20 cellular contexts compared by ENCODE assay signal in the genomic region with DNA sequence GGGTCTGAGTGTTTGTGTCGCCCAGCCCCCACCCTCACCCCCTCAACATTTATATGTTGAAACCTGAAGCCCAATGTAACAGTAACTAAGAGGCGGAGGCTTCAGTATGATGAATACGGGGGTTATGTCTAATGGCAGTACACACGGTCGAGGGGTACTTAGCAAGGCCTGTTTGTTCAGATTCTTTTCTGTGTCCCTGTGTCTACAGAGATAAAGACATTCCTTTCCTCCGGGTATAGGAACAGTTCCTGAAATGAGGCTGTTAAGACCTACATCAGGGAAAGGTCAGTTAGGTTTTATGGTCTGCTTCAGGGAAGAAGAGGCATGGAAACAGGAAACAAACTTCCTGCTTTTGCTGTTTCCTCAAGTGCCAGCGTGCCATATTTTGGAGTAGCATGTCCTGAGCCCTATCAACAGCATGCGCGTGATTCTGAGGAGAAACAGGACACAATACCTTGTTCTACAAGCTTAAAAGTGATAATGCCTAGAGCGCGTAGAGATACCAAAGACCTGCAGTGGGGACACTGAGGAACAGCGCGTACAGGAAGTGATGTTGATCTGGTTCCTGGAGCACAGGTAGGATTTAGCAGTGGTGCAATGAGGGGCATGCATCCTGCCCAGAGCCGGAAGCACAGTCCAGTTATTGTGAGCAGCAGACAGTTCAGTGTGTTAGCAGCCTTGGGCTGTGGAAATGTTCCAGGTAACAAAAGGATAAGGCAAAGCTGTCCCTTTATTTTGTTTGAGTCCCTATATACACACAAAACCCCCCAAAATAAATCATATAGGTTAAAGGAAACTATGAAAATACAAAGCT. TPM values are rescaled to one million over a fixed set of nuclear protein-coding genes. Genes with fewer than 3 reads are reported as not detected.
DNase-seq lines count a peak whose midpoint lies in the region; ATAC-seq, FAIRE-seq and TF ChIP-seq lines count a peak whose summit lies in the region.
"Had no signal": no experiment of that assay in that cellular context is flagged by ENCODE, and none has a peak within 500 bp of the region (broad histone marks: within the 10 kb centered on the region; RNA-seq: fewer than 3 reads in every experiment).

No MANE protein-coding gene starts in this region.

- CTCF ChIA-PET in A549 (lab: Yijun Ruan, JAX) (interaction anchor here (1.0 to 1.5 kb wide), 3 partner anchors 9 to 211 kb away, joined by 3 to 5 read pairs (median 4); no protein-coding TSS in a partner anchor), HepG2 (lab: Yijun Ruan, JAX; ENCODE audit: low intra/inter-chr PET ratio, low total read pairs) (no interaction called here)

- in situ Hi-C loops in HepG2 (cut with HindIII; ENCODE audit: extremely low pct_ligation_motif_present, low pct_unique_long_range_greater_than_20kb) = no loop called here

- TF ChIP-seq RAD21 in A549 (conservative IDR thresholded peaks at IDR 0.05 in 1 of 2, IDR thresholded peaks at IDR 0.05 in 1 of 2) (no peak), HepG2 (CRISPR knock-in tag; IDR thresholded peaks at IDR 0.05) (no peak)

- H3K4me3 ChIP-seq in A549 (no peak overlapping the region), HUES64 (ENCODE audit: low read length) (no peak overlapping the region), endodermal cell (ENCODE audit: low read length) (no peak overlapping the region), HepG2 (replicated peaks in 1 of 3; ENCODE audit: insufficient read depth in 1 of 3, low read depth in 2 of 3, low read length in 3 of 3) (no peak overlapping the region)
- H3K4me3 ChIP-seq: adrenal gland, prostate gland had no signal

- intact Hi-C loops in HepG2 (cut with micrococcal nuclease; ENCODE audit: unreplicated experiment) = no loop called here

- H3K9me3 ChIP-seq in A549 (no peaks in the 10 kb centered on the region), HUES64 (ENCODE audit: insufficient read depth, low read depth, low read length) (no peaks in the 10 kb centered on the region), endodermal cell (ENCODE audit: control insufficient read depth, low read length) (no peaks in the 10 kb centered on the region), HepG2 (ENCODE audit: low read length) (no peaks in the 10 kb centered on the region)
- H3K9me3 ChIP-seq: adrenal gland, prostate gland had no signal

- no peak for TF ChIP-seq CTCF in A549 (IDR thresholded peaks at IDR 0.05)
- no peak for TF ChIP-seq CTCF in endodermal cell (conservative IDR thresholded peaks at IDR 0.05)
- TF ChIP-seq CTCF in HepG2 (CRISPR knock-in tag; IDR thresholded peaks at IDR 0.05) = no peak

- H3K4me1 ChIP-seq in A549 (peaks cover 58% of the 10 kb centered on the region), HUES64 (ENCODE audit: insufficient read depth, low read length) (peaks cover 51% of the 10 kb centered on the region), endodermal cell (ENCODE audit: control insufficient read depth, insufficient read depth, low read length) (peaks cover 21% of the 10 kb centered on the region), HepG2 (ENCODE audit: insufficient read depth, low read length) (peaks cover 34% of the 10 kb centered on the region)
- H3K4me1 ChIP-seq: adrenal gland, prostate gland had no signal

- ATAC-seq in A549 = peak in 1 of 2 experiments; percentile 33; a peak in 2 of 6 replicates
- ATAC-seq in HepG2 = peak; percentile 62
- no peak for ATAC-seq in HG02623 (IDR thresholded peaks at IDR 0.05; ENCODE audit: unreplicated experiment)
- no peak for ATAC-seq in HG03354 (IDR thresholded peaks at IDR 0.05; ENCODE audit: poor library complexity, severe bottlenecking, unreplicated experiment)
- ATAC-seq: PC-3 had no signal

- H3K9ac ChIP-seq in HUES64 (ENCODE audit: low read depth, low read length) (peak overlapping the region; percentile 43; the same call in 1 of the 2 replicates), endodermal cell (ENCODE audit: extremely low read depth, low read length, poor library complexity, severe bottlenecking) (no peak overlapping the region), HepG2 (ENCODE audit: insufficient read depth, low read depth, low read length) (no peak overlapping the region)

- no TSS peak for BruUV-seq in HepG2 (replicated peaks; lab: Mats Ljungman, UMichigan)

- H3K9me3 Mint-ChIP-seq in endodermal cell = no peaks in the 10 kb centered on the region
- H3K9me3 Mint-ChIP-seq: IgD-negative memory B cell; naive B cell; stimulated activated naive CD8-positive, alpha-beta T cell treated with anti-CD3 and anti-CD28 coated beads, Interleukin-15, Interleukin-2, amounts not matched to agents 100 ng/mL and 50 ng/mL, for 24 hours had no signal

- FAIRE-seq in A549 (lab: Jason Lieb, UNC) = no peak
- peak; percentile 12 for FAIRE-seq in HepG2 (lab: Jason Lieb, UNC)

- TF ChIP-seq POLR2A in A549 (IDR thresholded peaks at IDR 0.05; ENCODE audit: low read length) = no peak
- no peak for TF ChIP-seq POLR2A in HepG2 (IDR thresholded peaks at IDR 0.05; ENCODE audit: insufficient read depth in 1 of 2, low read depth in 2 of 2, low read length in 2 of 2)

- H2AFZ ChIP-seq in HepG2 (ENCODE audit: low read length) = peak overlapping the region; percentile 44

- peak overlapping the region; percentile 73 for H3K27ac Mint-ChIP-seq in endodermal cell
- H3K27ac Mint-ChIP-seq: naive B cell; stimulated activated naive CD8-positive, alpha-beta T cell treated with anti-CD3 and anti-CD28 coated beads, Interleukin-15, Interleukin-2, amounts not matched to agents 100 ng/mL and 50 ng/mL, for 24 hours had no signal

- 84% methylated on average over 14 of the region's 14 CpGs for WGBS in A549 (ENCODE audit: missing lambda C conversion rate)
- WGBS in HUES64 = 86% methylated on average over 14 of the region's 14 CpGs
- WGBS in endodermal cell (ENCODE audit: insufficient coverage in 1 of 2, insufficient read length in 1 of 2), 2 experiments = 81 to 90% methylated on average over 13 to 14 of the region's 14 CpGs
- WGBS in HepG2 (ENCODE audit: low lambda C conversion rate) = 69% methylated on average over 14 of the region's 14 CpGs

- H3K27me3 ChIP-seq in HUES64 (ENCODE audit: insufficient read depth, low read length) = no peaks in the 10 kb centered on the region
- H3K27me3 ChIP-seq in endodermal cell (ENCODE audit: control insufficient read depth, insufficient read depth, low read length, poor library complexity, severe bottlenecking) = no peaks in the 10 kb centered on the region
- H3K27me3 ChIP-seq in HepG2 (ENCODE audit: control insufficient read depth in 1 of 2, insufficient read depth in 2 of 2, low read length in 2 of 2) = no peaks in the 10 kb centered on the region
- H3K27me3 ChIP-seq: adrenal gland had no signal

- DNase-seq in A549 (ENCODE audit: low read depth in 1 of 2, low spot score in 1 of 2) (no peak), endodermal cell (no peak), HepG2 (ENCODE audit: low spot score) (peak; percentile 43), cortex of kidney (lab: John Stamatoyannopoulos, UW) (no peak)
- no peak for DNase-seq in stimulated activated CD4-positive, alpha-beta T cell treated with anti-CD3 and anti-CD28 coated beads, Interleukin-4, amount 100 ng/mL, for 24 hours
- DNase-seq: adrenal gland; central memory CD4-positive, alpha-beta T cell; effector memory CD4-positive, alpha-beta T cell; GOT3; MV-4-11; naive B cell; NCI-H2029; NCI-H526 treated with DMSO at 0.1 percent for 48 hours; PC-3 had no signal

- H3K4me1 Mint-ChIP-seq in endodermal cell = peaks cover 44% of the 10 kb centered on the region
- H3K4me1 Mint-ChIP-seq: naive B cell had no signal

- H3K79me2 ChIP-seq in HepG2 (ENCODE audit: insufficient read depth, low read length) = no peaks in the 10 kb centered on the region

- no peaks in the 10 kb centered on the region for H3K36me3 ChIP-seq in HUES64 (ENCODE audit: insufficient read depth, low read length)
- peaks cover 20% of the 10 kb centered on the region for H3K36me3 ChIP-seq in endodermal cell (ENCODE audit: control insufficient read depth, insufficient read depth, low read length)
- H3K36me3 ChIP-seq in HepG2 (replicated peaks in 1 of 2; ENCODE audit: control insufficient read depth in 1 of 2, insufficient read depth in 2 of 2, low read length in 2 of 2) = no peaks in the 10 kb centered on the region
- H3K36me3 ChIP-seq: adrenal gland, prostate gland had no signal

- no peaks in the 10 kb centered on the region for H3K27me3 Mint-ChIP-seq in endodermal cell (ENCODE audit: insufficient read depth)
- H3K27me3 Mint-ChIP-seq: naive B cell; stimulated activated naive CD8-positive, alpha-beta T cell treated with anti-CD3 and anti-CD28 coated beads, Interleukin-15, Interleukin-2, amounts not matched to agents 100 ng/mL and 50 ng/mL, for 24 hours had no signal

- peaks cover 4% of the 10 kb centered on the region for H3K36me3 Mint-ChIP-seq in endodermal cell (ENCODE audit: low read depth)
- H3K36me3 Mint-ChIP-seq: IgD-negative memory B cell, naive B cell had no signal

- no peak overlapping the region for H3K4me3 Mint-ChIP-seq in endodermal cell
- H3K4me3 Mint-ChIP-seq: IgD-negative memory B cell; naive B cell; stimulated activated naive CD8-positive, alpha-beta T cell treated with anti-CD3 and anti-CD28 coated beads, Interleukin-15, Interleukin-2, amounts not matched to agents 100 ng/mL and 50 ng/mL, for 24 hours had no signal

- peak overlapping the region; percentile 57; the same call in 2 of the 3 replicates for H3K4me2 ChIP-seq in A549
- H3K4me2 ChIP-seq in HepG2 (ENCODE audit: low read depth, low read length) = peak overlapping the region; percentile 44

- POLR2A ChIA-PET in A549 (lab: Yijun Ruan, JAX) = no interaction called here
- POLR2A ChIA-PET in HepG2 (lab: Yijun Ruan, JAX) = no interaction called here

- TF ChIP-seq EP300 in A549 (IDR thresholded peaks at IDR 0.05) (no peak), HepG2 (IDR thresholded peaks at IDR 0.05; ENCODE audit: low read depth in 2 of 2, low read length in 2 of 2) (no peak), HepG2 (CRISPR knock-in tag; IDR thresholded peaks at IDR 0.05; ENCODE audit: borderline replicate concordance) (no peak)

- no peaks in the 10 kb centered on the region for H4K20me1 ChIP-seq in HepG2 (ENCODE audit: insufficient read depth, low read length)

- H3K27ac ChIP-seq in A549 (peak overlapping the region; percentile 49 to 75; a peak in 5 of 6 replicates), HUES64 (ENCODE audit: low read depth, low read length) (peak overlapping the region; percentile 67), endodermal cell (ENCODE audit: low read depth, low read length) (no peak overlapping the region), HepG2 (ENCODE audit: extremely low read length, insufficient read depth, low read length) (peak overlapping the region; percentile 21)
- H3K27ac ChIP-seq: adrenal gland, prostate gland had no signal

RNA-seq across cellular contexts. Expression of a gene that starts 47.2 kb away (rescaled TPM):
- 5.6 and 6.0 TPM in 2 replicates for polyA plus RNA-seq in A549 (2011; rRNA removed)
- polyA plus RNA-seq in A549 (2012; cell fraction: cytosol; rRNA removed) = 0.62 and 0.91 TPM in 2 replicates
- polyA plus RNA-seq in A549 (2012; cell fraction: nucleus; rRNA removed) = 1.0 and 1.4 TPM in 2 replicates
- 1.7 to 2.2 TPM (median 2.0 TPM) in 3 replicates for polyA plus RNA-seq in A549 (2017; fragmentation: RNase III; extraction: RNeasy Plus Mini Kit Qiagen cat#74134 plus additional on column Dnase treatment)
- 14.3 and 19.3 TPM in 2 replicates for polyA minus RNA-seq in A549 (2011; rRNA and poly(A)+ RNA removed)
- polyA plus RNA-seq in HUES64 (2013, experiment 1 of 2) = 17.0 TPM
- 14.2 TPM for polyA plus RNA-seq in HUES64 (2013, experiment 2 of 2)
- 10 to 100 TPM; 27.6 to 57.7 TPM for total RNA-seq in endodermal cell
- polyA plus RNA-seq in endodermal cell (2013, experiment 1 of 2) = 10.7 TPM
- polyA plus RNA-seq in endodermal cell (2013, experiment 2 of 2) = 11.1 TPM
- total RNA-seq in HepG2 (2016; rRNA removed; fragmentation: Illumina TruSeq; extraction: Trizol) = 4.6 and 5.3 TPM in 2 replicates
- 9.9 and 11.4 TPM in 2 replicates for total RNA-seq in HepG2 (2016; cell fraction: cytosol; rRNA removed; fragmentation: Illumina TruSeq; extraction: Trizol; ENCODE audit: low read depth)
- total RNA-seq in HepG2 (2016; cell fraction: insoluble cytoplasmic fraction; rRNA removed; fragmentation: Illumina TruSeq; extraction: Trizol) = 4.6 and 5.5 TPM in 2 replicates
- 4.0 and 5.2 TPM in 2 replicates for total RNA-seq in HepG2 (2016; cell fraction: membrane; rRNA removed; fragmentation: Illumina TruSeq; extraction: Trizol)
- 7.1 and 8.1 TPM in 2 replicates for total RNA-seq in HepG2 (2016; cell fraction: nucleus; rRNA removed; fragmentation: Illumina TruSeq; extraction: Trizol)
- 4.7 and 6.6 TPM in 2 replicates for polyA plus RNA-seq in HepG2 (2011; rRNA removed)
- 2.0 and 2.4 TPM in 2 replicates for polyA plus RNA-seq in HepG2 (2011; cell fraction: cytosol; rRNA removed)
- 6.0 and 6.1 TPM in 2 replicates for polyA plus RNA-seq in HepG2 (2011; cell fraction: nucleus; rRNA removed)
- polyA plus RNA-seq in HepG2 (2012) = 4.3 and 6.2 TPM in 2 replicates
- 0.24 and 0.28 TPM in 2 replicates for polyA plus RNA-seq in HepG2 (2016; cell fraction: cytosol; fragmentation: Illumina TruSeq; extraction: Trizol; ENCODE audit: low read depth)
- polyA plus RNA-seq in HepG2 (2016; cell fraction: insoluble cytoplasmic fraction; fragmentation: Illumina TruSeq; extraction: Trizol; ENCODE audit: low read depth) = 1.4 and 2.2 TPM in 2 replicates
- polyA plus RNA-seq in HepG2 (2016; cell fraction: membrane; fragmentation: Illumina TruSeq; extraction: Trizol; ENCODE audit: low read depth) = 0.51 and 0.76 TPM in 2 replicates
- polyA plus RNA-seq in HepG2 (2016; cell fraction: nucleus; fragmentation: Illumina TruSeq; extraction: Trizol; ENCODE audit: insufficient read depth, low read depth) = 2.9 and 3.8 TPM in 2 replicates
- 6.9 and 9.3 TPM in 2 replicates for polyA minus RNA-seq in HepG2 (2011; rRNA and poly(A)+ RNA removed; ENCODE audit: low replicate concordance)
- 13.8 and 18.8 TPM in 2 replicates for polyA minus RNA-seq in HepG2 (2011; cell fraction: cytosol; rRNA and poly(A)+ RNA removed)
- 42.7 and 45.4 TPM in 2 replicates for polyA minus RNA-seq in HepG2 (2011; cell fraction: nucleus; rRNA and poly(A)+ RNA removed)
